15 cellular contexts compared by ENCODE assay signal in genomic region chr3:80052271-80052670, GRCh38.
DNase-seq lines count a peak whose midpoint lies in the region; ATAC-seq and TF ChIP-seq lines count a peak whose summit lies in the region.
"Had no signal": no experiment of that assay in that cellular context is flagged by ENCODE, and none has a peak within 500 bp of the region (broad histone marks: within the 10 kb centered on the region; RNA-seq: fewer than 3 reads in every experiment).

No MANE protein-coding gene starts in this region.

- H3K27ac Mint-ChIP-seq in chondrocyte (ENCODE audit: unreplicated experiment): no peak overlapping the region
- H3K27ac Mint-ChIP-seq in stimulated activated memory B cell treated with anti-CD40 and anti-IgM and Interleukin-4, amounts not matched to agents 10 μg/mL and 1 μg/mL and 100 μg/mL, for 72 hours: no peak overlapping the region
- H3K27ac Mint-ChIP-seq: CD14-positive monocyte; CD8-positive, alpha-beta T cell had no signal

- TF ChIP-seq CTCF in chondrocyte (IDR thresholded peaks at IDR 0.05): no peak

- H3K27me3 Mint-ChIP-seq in chondrocyte (ENCODE audit: low read depth): no peaks in the 10 kb centered on the region
- no peaks in the 10 kb centered on the region for H3K27me3 Mint-ChIP-seq in stimulated activated memory B cell treated with anti-CD40 and anti-IgM and Interleukin-4, amounts not matched to agents 10 μg/mL and 1 μg/mL and 100 μg/mL, for 72 hours

- ATAC-seq in stimulated activated memory B cell treated with anti-CD40 and anti-IgM and Interleukin-4, amounts not matched to agents 10 μg/mL and 1 μg/mL and 100 μg/mL, for 72 hours: peak; percentile 43
- ATAC-seq: CD8-positive, alpha-beta T cell; HCT116 had no signal

- H3K4me3 Mint-ChIP-seq in chondrocyte (ENCODE audit: unreplicated experiment): no peak overlapping the region
- no peak overlapping the region for H3K4me3 Mint-ChIP-seq in stimulated activated memory B cell treated with anti-CD40 and anti-IgM and Interleukin-4, amounts not matched to agents 10 μg/mL and 1 μg/mL and 100 μg/mL, for 72 hours
- H3K4me3 Mint-ChIP-seq: CD14-positive monocyte; CD8-positive, alpha-beta T cell had no signal

- peak; percentile 9 for DNase-seq in NCI-H146 (lab: John Stamatoyannopoulos, UW)
- no peak for DNase-seq in NCI-H146 treated with DMSO at 0.1 percent for 48 hours (lab: John Stamatoyannopoulos, UW; ENCODE audit: unreplicated experiment)
- DNase-seq in NCI-H510A (lab: John Stamatoyannopoulos, UW): peak; percentile 4
- DNase-seq in chondrocyte (ENCODE audit: low spot score): peak; percentile 67
- no peak for DNase-seq in glomerular visceral epithelial cell (ENCODE audit: extremely low spot score)
- no peak for DNase-seq in activated naive CD4-positive, alpha-beta T cell (lab: John Stamatoyannopoulos, UW)
- DNase-seq: CD8-positive, alpha-beta T cell; COR-L47; DMS153; DMS79 treated with DMSO at 0.1 percent for 48 hours; EL; GM23248 had no signal

- no peaks in the 10 kb centered on the region for H3K4me1 Mint-ChIP-seq in chondrocyte (ENCODE audit: low read depth)
- no peaks in the 10 kb centered on the region for H3K4me1 Mint-ChIP-seq in stimulated activated memory B cell treated with anti-CD40 and anti-IgM and Interleukin-4, amounts not matched to agents 10 μg/mL and 1 μg/mL and 100 μg/mL, for 72 hours
- H3K4me1 Mint-ChIP-seq: CD14-positive monocyte had no signal

- H3K36me3 Mint-ChIP-seq in chondrocyte (ENCODE audit: low read depth): no peaks in the 10 kb centered on the region
- no peaks in the 10 kb centered on the region for H3K36me3 Mint-ChIP-seq in stimulated activated memory B cell treated with anti-CD40 and anti-IgM and Interleukin-4, amounts not matched to agents 10 μg/mL and 1 μg/mL and 100 μg/mL, for 72 hours
- H3K36me3 Mint-ChIP-seq: CD14-positive monocyte; CD8-positive, alpha-beta T cell had no signal

- H3K9me3 Mint-ChIP-seq in chondrocyte (ENCODE audit: low read depth): no peaks in the 10 kb centered on the region
- peaks cover 5% of the 10 kb centered on the region for H3K9me3 Mint-ChIP-seq in stimulated activated memory B cell treated with anti-CD40 and anti-IgM and Interleukin-4, amounts not matched to agents 10 μg/mL and 1 μg/mL and 100 μg/mL, for 72 hours

Comparison
In these comparisons a context has a peak if more than half of its experiments do, and no peak if none do; other contexts are left out.
1. DNase-seq: peak in NCI-H146 (single experiment), NCI-H510A (single experiment) and chondrocyte (single experiment); none in NCI-H146 treated with DMSO at 0.1 percent for 48 hours (single experiment), glomerular visceral epithelial cell (single experiment) and activated naive CD4-positive, alpha-beta T cell (0 of 4).